26 cellular contexts compared by ENCODE assay signal in genomic region chr2:232396683-232397082, GRCh38. TPM values are rescaled to one million over a fixed set of nuclear protein-coding genes. Genes with fewer than 3 reads are reported as not detected.
"Had no signal": no experiment of that assay in that cellular context is flagged by ENCODE, and none has a peak within 500 bp of the region (broad histone marks: within the 10 kb centered on the region; RNA-seq: fewer than 3 reads in every experiment).

No MANE protein-coding gene starts in this region.

- DNase-seq: Kasumi-1, MM.1S, NCI-H1092 treated with DMSO at 0.1 percent for 48 hours, NCI-H1436, NCI-H187, NCI-H2029, NCI-H2081 treated with DMSO at 0.1 percent for 48 hours, NCI-H2171, NCI-H226, NCI-H446, NCI-H510A, NCI-H524 treated with DMSO at 0.1 percent for 48 hours, NCI-H69, NCI-H774, Right ventricle myocardium superior, RPMI8226, SIG-M5, SK-N-SH, SW 1271, T-cell had no signal

- ATAC-seq: K562, T-cell had no signal

- H3K27ac ChIP-seq: KMS-11 had no signal

- H3K9me3 ChIP-seq: SK-N-SH had no signal

- H3K9ac ChIP-seq: KMS-11, SK-N-SH had no signal

- H3K4me2 ChIP-seq: KMS-11, SK-N-SH had no signal

- H3K4me3 ChIP-seq: K562 had no signal

RNA-seq across cellular contexts. Expression of gene ALPG, which starts 10.0 kb away (rescaled TPM):
- total RNA-seq: HT1080, K562, M059J, Right ventricle myocardium superior, SK-MEL-5 had no signal
- polyA plus RNA-seq: IgD-negative memory B cell, K562, SK-N-SH had no signal

RNA-seq across cellular contexts. Expression of gene ALPP, which starts 18.1 kb away (rescaled TPM):
- total RNA-seq: HT1080, K562, Right ventricle myocardium superior, SK-MEL-5 had no signal
- polyA plus RNA-seq: IgD-negative memory B cell, SK-N-SH had no signal

RNA-seq across cellular contexts. Expression of gene ALPI, which starts 59.3 kb away (rescaled TPM):
- total RNA-seq: HT1080, K562, M059J, Right ventricle myocardium superior, SK-MEL-5, T-cell had no signal
- polyA plus RNA-seq: IgD-negative memory B cell, K562, SK-N-SH had no signal
